Comparison of ENCODE assay signal across 10 cellular contexts in the genomic region with DNA sequence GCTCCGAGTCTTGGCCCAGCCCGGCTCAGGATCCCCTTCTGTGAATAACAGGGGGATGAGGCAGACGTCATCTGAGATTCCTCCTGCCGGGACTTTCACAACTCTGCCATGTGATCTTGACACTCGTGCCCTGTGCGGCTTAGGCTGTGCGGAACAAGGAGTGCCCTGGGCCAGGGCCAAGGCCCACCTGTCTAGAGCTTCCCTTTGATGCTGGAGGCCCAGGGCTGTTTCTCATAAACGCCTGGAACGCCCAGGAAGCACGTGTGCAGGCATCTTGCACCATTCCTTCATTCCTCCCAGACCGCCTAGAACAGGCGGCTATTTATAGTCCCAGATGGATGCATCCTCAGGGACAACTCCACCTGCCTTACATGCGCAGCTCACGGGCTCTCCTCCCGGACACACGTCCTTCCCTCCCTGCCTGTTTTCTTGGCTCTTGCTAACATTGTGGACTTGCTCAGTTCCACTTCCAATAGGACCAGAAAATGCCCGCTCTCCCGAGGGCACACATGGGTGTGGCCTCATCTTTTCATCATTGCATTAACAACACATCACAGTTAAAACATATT. TPM values are rescaled to one million over a fixed set of nuclear protein-coding genes. Genes with fewer than 3 reads are reported as not detected.
DNase-seq lines count a peak whose midpoint lies in the region; ATAC-seq, FAIRE-seq and TF ChIP-seq lines count a peak whose summit lies in the region.
"Had no signal": no experiment of that assay in that cellular context is flagged by ENCODE, and none has a peak within 500 bp of the region (broad histone marks: within the 10 kb centered on the region; RNA-seq: fewer than 3 reads in every experiment).

No MANE protein-coding gene starts in this region.

- 0 out of 2 replicates have a peak overlapping the region, but pooled peaks have one; percentile 53 for H2AK5ac ChIP-seq in H1 (ENCODE audit: low read depth, low read length)

- TF ChIP-seq RAD21 in H1 (IDR thresholded peaks at IDR 0.05 in 1 of 2, conservative IDR thresholded peaks at IDR 0.05 in 1 of 2; ENCODE audit: low read depth in 2 of 2, low read length in 2 of 2), result no peak

- TF ChIP-seq POLR2A in H1 (IDR thresholded peaks at IDR 0.05; ENCODE audit: control extremely low read depth in 1 of 2, low read depth in 2 of 2, low read length in 2 of 2) (no peak), lower leg skin (IDR thresholded peaks at IDR 0.05) (no peak), vagina (IDR thresholded peaks at IDR 0.05) (no peak)

- H4K20me1 ChIP-seq in H1 (replicated peaks in 1 of 2; ENCODE audit: control insufficient read depth in 1 of 2, insufficient read depth in 2 of 2, low read length in 2 of 2), result no peaks in the 10 kb centered on the region

- H3K23ac ChIP-seq in H1 (ENCODE audit: insufficient read length), result no peak overlapping the region

- TF ChIP-seq EP300 in H1 (IDR thresholded peaks at IDR 0.05; ENCODE audit: borderline replicate concordance in 1 of 2, low read depth in 2 of 2, low read length in 2 of 2), result no peak

- H3K23me2 ChIP-seq in H1 (ENCODE audit: low read depth, low read length), result no peaks in the 10 kb centered on the region

- H3K27ac ChIP-seq in H1 (ENCODE audit: low read depth, low read length) (no peak overlapping the region), temporal lobe (ENCODE audit: low read depth, low read length) (peak overlapping the region; percentile 15), vagina (no peak overlapping the region)
- H3K27ac ChIP-seq: parathyroid adenoma had no signal

- 77% methylated on average over 18 of the region's 18 CpGs; no CpG with 5 or more reads in 1 of the 2 experiments for WGBS in H1 (ENCODE audit: extremely low coverage in 1 of 2, insufficient coverage in 1 of 2, insufficient read length in 1 of 2, insufficient replicate concordance in 2 of 2, low coverage in 1 of 2, low lambda C conversion rate in 2 of 2, missing lambda C conversion rate in 1 of 2), 2 experiments
- WGBS in lower leg skin, 2 donors, result 17 to 19% methylated on average over 18 of the region's 18 CpGs

- H4K8ac ChIP-seq in H1 (ENCODE audit: extremely low read depth, insufficient read depth, low read length), result no peak overlapping the region

- H2BK20ac ChIP-seq in H1 (ENCODE audit: low read length), result no peak overlapping the region

- no peak overlapping the region for H2BK120ac ChIP-seq in H1 (replicated peaks; ENCODE audit: low read depth, low read length)

- no peak overlapping the region for H3K4me2 ChIP-seq in H1 (ENCODE audit: insufficient read depth in 1 of 2, low read depth in 2 of 2, low read length in 2 of 2)

- no peak overlapping the region for H3K9ac ChIP-seq in H1 (replicated peaks in 1 of 4; ENCODE audit: extremely low read depth in 1 of 4, low read depth in 3 of 4, low read length in 3 of 4)
- H3K9ac ChIP-seq: parathyroid adenoma had no signal

- H2AFZ ChIP-seq in H1 (ENCODE audit: low read length), result no peak overlapping the region
- H2AFZ ChIP-seq: parathyroid adenoma had no signal

- no peaks in the 10 kb centered on the region for H3K79me1 ChIP-seq in H1 (ENCODE audit: low read depth, low read length)

- peak overlapping the region; percentile 75; the same call in 1 of the 2 replicates for H2BK12ac ChIP-seq in H1 (ENCODE audit: low read depth, low read length)

- H3K4ac ChIP-seq in H1 (replicated peaks; ENCODE audit: insufficient read length, low read depth, low read length), result no peak overlapping the region

- no peak for FAIRE-seq in H1 (lab: Jason Lieb, UNC)

- H2BK15ac ChIP-seq in H1 (ENCODE audit: low read length), result peak overlapping the region; percentile 46; the same call in 1 of the 2 replicates

- no peak overlapping the region for H2BK5ac ChIP-seq in H1 (ENCODE audit: low read depth, low read length)

- intact Hi-C loops in lower leg skin (cut with DNase I; ENCODE audit: low total_unique reads), result no loop called here
- intact Hi-C loops in vagina (cut with DNase I), result no loop called here

- H4K5ac ChIP-seq in H1 (ENCODE audit: insufficient read length, low read depth, low read length), result no peak overlapping the region

- ATAC-seq in GM18870 (IDR thresholded peaks at IDR 0.05; ENCODE audit: unreplicated experiment), result no peak
- ATAC-seq in HG02870 (IDR thresholded peaks at IDR 0.05; ENCODE audit: unreplicated experiment), result no peak
- ATAC-seq in HG02938 (IDR thresholded peaks at IDR 0.05; ENCODE audit: unreplicated experiment), result no peak

- H3K14ac ChIP-seq in H1 (ENCODE audit: insufficient read length), result no peak overlapping the region

- H3K36me3 ChIP-seq in H1 (ENCODE audit: control insufficient read depth in 2 of 4, insufficient read depth in 4 of 4, low read length in 3 of 4), result no peaks in the 10 kb centered on the region
- no peaks in the 10 kb centered on the region for H3K36me3 ChIP-seq in vagina

- peak; percentile 68 for DNase-seq in LHCN-M2 (ENCODE audit: low read depth)
- no peak for DNase-seq in H1 (ENCODE audit: low read depth in 1 of 2, low spot score in 2 of 2)
- DNase-seq in lower leg skin (ENCODE audit: low spot score in 2 of 2), result peak; percentile 88 to 93
- no peak for DNase-seq in vagina (ENCODE audit: extremely low spot score in 2 of 2)
- DNase-seq: NCI-H2029 treated with DMSO at 0.1 percent for 48 hours had no signal

- H3K4me3 ChIP-seq in H1 (ENCODE audit: extremely low read depth in 1 of 4, insufficient read depth in 2 of 4, low read depth in 3 of 4, low read length in 4 of 4), result no peak overlapping the region
- no peak overlapping the region for H3K4me3 ChIP-seq in lower leg skin (ENCODE audit: low read depth, poor library complexity, severe bottlenecking)
- no peak overlapping the region for H3K4me3 ChIP-seq in vagina

- H3K4me1 ChIP-seq in H1 (replicated peaks in 1 of 4; ENCODE audit: control insufficient read depth in 3 of 4, insufficient read depth in 4 of 4, low read length in 3 of 4), result peaks cover 4 to 23% (median 16%) of the 10 kb centered on the region in 4 experiments
- peaks cover 15% of the 10 kb centered on the region for H3K4me1 ChIP-seq in vagina
- H3K4me1 ChIP-seq: parathyroid adenoma had no signal

- H3K27me3 ChIP-seq in H1 (replicated peaks in 1 of 4; ENCODE audit: control insufficient read depth in 3 of 4, extremely low read depth in 1 of 4, insufficient read depth in 3 of 4, low read length in 3 of 4) (no peaks in the 10 kb centered on the region), vagina (no peaks in the 10 kb centered on the region)

- no peak overlapping the region for H4K91ac ChIP-seq in H1 (replicated peaks; ENCODE audit: insufficient read length, low read length)

- CTCF ChIA-PET in H1 (lab: Charles Lee; ENCODE audit: partially characterized antibody), result interaction anchor here (0.7 to 1.5 kb wide), 4 partner anchors 10 to 338 kb away, joined by 3 to 4 read pairs (median 4); no protein-coding TSS in a partner anchor

- POLR2A ChIA-PET in H1 (lab: Charles Lee; ENCODE audit: partially characterized antibody), result interaction anchor here (1.6 kb wide), 1 partner anchor 52 kb away, joined by 3 read pairs; no protein-coding TSS in a partner anchor

- no peaks in the 10 kb centered on the region for H3K79me2 ChIP-seq in H1 (ENCODE audit: control insufficient read depth in 1 of 2, insufficient read depth in 2 of 2, low read length in 2 of 2)
- H3K79me2 ChIP-seq: parathyroid adenoma had no signal

- TF ChIP-seq CTCF in H1 (IDR thresholded peaks at IDR 0.05; ENCODE audit: control extremely low read depth in 1 of 3, insufficient read depth in 1 of 3, low read depth in 1 of 3, low read length in 3 of 3), result no peak
- no peak for TF ChIP-seq CTCF in lower leg skin (IDR thresholded peaks at IDR 0.05)
- no peak for TF ChIP-seq CTCF in vagina (IDR thresholded peaks at IDR 0.05)

- H3K18ac ChIP-seq in H1 (ENCODE audit: extremely low read depth, low read length), result no peak overlapping the region

- H3K9me3 ChIP-seq in H1 (ENCODE audit: insufficient read depth in 2 of 2, low read depth in 1 of 2, low read length in 1 of 2), result no peaks in the 10 kb centered on the region
- H3K9me3 ChIP-seq in vagina, result no peaks in the 10 kb centered on the region

- H3K56ac ChIP-seq in H1 (replicated peaks; ENCODE audit: insufficient read length, low read depth, low read length), result no peak overlapping the region

TF ChIP-seq in H1, 55 proteins besides CTCF, POLR2A, EP300 and RAD21:
- TF ChIP-seq, protein P1, sequence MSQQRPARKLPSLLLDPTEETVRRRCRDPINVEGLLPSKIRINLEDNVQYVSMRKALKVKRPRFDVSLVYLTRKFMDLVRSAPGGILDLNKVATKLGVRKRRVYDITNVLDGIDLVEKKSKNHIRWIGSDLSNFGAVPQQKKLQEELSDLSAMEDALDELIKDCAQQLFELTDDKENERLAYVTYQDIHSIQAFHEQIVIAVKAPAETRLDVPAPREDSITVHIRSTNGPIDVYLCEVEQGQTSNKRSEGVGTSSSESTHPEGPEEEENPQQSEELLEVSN (IDR thresholded peaks at IDR 0.05), result peak; percentile 24; the same call in 1 of the 2 replicates
- no peak for TF ChIP-seq TAF7 (optimal IDR thresholded peaks at IDR 0.05; ENCODE audit: borderline replicate concordance, low read depth, low read length)
TF ChIP-seq in H1: peak in this region for 1.

RNA-seq across cellular contexts. Expression of a gene that starts 57.3 kb away (rescaled TPM):
- total RNA-seq in LHCN-M2 (2014; rRNA removed) (1.7 and 2.6 TPM in 2 replicates), lower leg skin (10 to 100 TPM; 10.6 to 31.7 (median 20.3) TPM), temporal lobe (11.6 TPM), vagina (15.5 TPM)
- polyA plus RNA-seq in LHCN-M2 (2012), result 1.8 TPM
- total RNA-seq in H1 (2021; fragmentation: NEBNext Ultra II Directional; extraction: Animal tissue kit (Norgen Biotek cat#: 25700)), result 2.8 and 3.0 TPM in 2 replicates
- 3.0 TPM in 2 replicates for polyA plus RNA-seq in H1 (2011; rRNA removed)
- 3.6 TPM for polyA plus RNA-seq in H1 (2011; cell fraction: cytosol; rRNA removed)
- polyA plus RNA-seq in H1 (2011; cell fraction: nucleus; rRNA removed), result 5.9 TPM
- polyA plus RNA-seq in H1 (2012, experiment 1 of 2), result 2.9 to 4.0 TPM (median 3.3 TPM) in 4 replicates
- 2.2 TPM for polyA plus RNA-seq in H1 (2012, experiment 2 of 2)
- 0.95 TPM for polyA plus RNA-seq in H1 (2013, experiment 1 of 2)
- polyA plus RNA-seq in H1 (2013, experiment 2 of 2), result 1.2 TPM
- 2.7 and 4.9 TPM in 2 replicates for polyA minus RNA-seq in H1 (2011; rRNA and poly(A)+ RNA removed)
- 1.2 TPM for polyA minus RNA-seq in H1 (2011; cell fraction: cytosol; rRNA and poly(A)+ RNA removed)
- polyA minus RNA-seq in H1 (2011; cell fraction: nucleus; rRNA and poly(A)+ RNA removed), result 9.1 TPM

Comparison
In these comparisons a context has a peak if more than half of its experiments do, and no peak if none do; other contexts are left out.
1. DNase-seq: peak in LHCN-M2 (single experiment) and lower leg skin (2 of 2); none in H1 (0 of 2) and vagina (0 of 2).